12 cellular contexts compared by ENCODE assay signal in the genomic region with DNA sequence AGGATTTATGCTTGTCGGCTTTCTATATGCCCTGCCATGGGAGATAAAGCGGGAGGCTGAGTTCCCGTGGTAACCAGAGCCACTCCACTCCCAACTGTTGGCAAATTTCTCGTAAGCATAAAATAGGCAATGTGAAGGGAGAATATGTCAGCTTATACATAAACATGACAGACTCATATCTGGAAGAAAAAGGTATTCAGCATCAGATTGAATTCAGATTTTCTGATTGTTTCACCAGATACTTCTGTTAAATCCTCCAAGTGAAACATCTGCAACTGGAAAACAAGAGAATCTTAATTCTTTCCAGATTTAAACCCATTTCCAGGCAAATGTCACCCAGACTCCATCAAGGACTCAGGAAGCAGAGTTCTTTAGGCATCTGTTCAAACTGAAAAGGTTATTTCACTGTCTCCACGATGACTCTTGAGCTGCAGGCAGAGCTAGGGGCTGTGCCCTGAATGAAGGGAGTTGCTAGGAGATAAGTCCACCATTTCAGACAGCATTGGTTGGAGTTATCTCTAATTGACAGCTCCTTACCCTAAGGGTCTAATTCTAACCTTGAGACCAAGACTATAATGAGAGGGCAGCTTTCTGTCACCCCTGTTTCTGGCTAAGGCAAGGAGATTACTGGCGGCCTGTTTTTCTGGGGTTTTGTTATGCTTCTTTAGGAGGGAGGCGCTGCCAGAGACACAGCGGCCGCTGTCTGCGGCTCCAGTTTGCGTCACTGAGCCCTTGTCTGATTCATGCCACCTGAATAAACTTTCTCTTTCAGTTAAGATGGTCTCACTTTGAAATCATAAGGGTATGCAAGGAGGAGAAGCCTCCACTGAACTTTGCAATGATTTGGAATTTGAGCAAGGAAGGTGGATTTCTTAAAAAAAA.
DNase-seq lines count a peak whose midpoint lies in the region; ATAC-seq and TF ChIP-seq lines count a peak whose summit lies in the region.
"Had no signal": no experiment of that assay in that cellular context is flagged by ENCODE, and none has a peak within 500 bp of the region (broad histone marks: within the 10 kb centered on the region; RNA-seq: fewer than 3 reads in every experiment).

No MANE protein-coding gene starts in this region.

- no peak overlapping the region for H2BK5ac ChIP-seq in trophoblast cell (ENCODE audit: low read depth, low read length, poor library complexity)

- H4K91ac ChIP-seq in trophoblast cell (ENCODE audit: low read depth, low read length) = no peak overlapping the region

- H3K4me1 Mint-ChIP-seq in natural killer cell = no peaks in the 10 kb centered on the region
- H3K4me1 Mint-ChIP-seq: naive B cell had no signal

- H4K12ac ChIP-seq in trophoblast cell (ENCODE audit: low read depth, low read length) = no peak overlapping the region

- H3K27me3 Mint-ChIP-seq in natural killer cell (ENCODE audit: low read depth in 2 of 2) = no peaks in the 10 kb centered on the region

- H3K18ac ChIP-seq in trophoblast cell (ENCODE audit: low read length) = no peak overlapping the region

- no peak overlapping the region for H3K23ac ChIP-seq in trophoblast cell (ENCODE audit: low read length)

- peaks cover 0 to 3% of the 10 kb centered on the region in 2 donors for H3K9me3 Mint-ChIP-seq in natural killer cell
- H3K9me3 Mint-ChIP-seq: naive B cell had no signal

- intact Hi-C loops in natural killer cell (cut with micrococcal nuclease) = no loop called here

- no peak overlapping the region for H2BK120ac ChIP-seq in trophoblast cell (ENCODE audit: insufficient read depth, low read length, poor library complexity)

- WGBS in ectodermal cell, 2 experiments = 12 to 21% methylated on average over 8 to 11 of the region's 11 CpGs
- no CpG with 5 or more reads among the region's 11 CpGs for WGBS in trophoblast cell (ENCODE audit: extremely low coverage, insufficient coverage, insufficient read length)

- no peak overlapping the region for H2AFZ ChIP-seq in trophoblast cell (ENCODE audit: insufficient read depth, low read length, poor library complexity)

- H3K9ac ChIP-seq in trophoblast cell (ENCODE audit: low read length) = no peak overlapping the region
- H3K9ac ChIP-seq: KMS-11 had no signal

- no peak overlapping the region for H2AK5ac ChIP-seq in trophoblast cell (ENCODE audit: low read length)

- TF ChIP-seq CTCF in natural killer cell (IDR thresholded peaks at IDR 0.05) = no peak

- H3K27me3 ChIP-seq in ectodermal cell (ENCODE audit: control insufficient read depth, insufficient read depth, low read length, poor library complexity, severe bottlenecking) (no peaks in the 10 kb centered on the region), trophoblast cell (ENCODE audit: insufficient read depth, low read length) (no peaks in the 10 kb centered on the region)

- no peaks in the 10 kb centered on the region for H3K79me2 ChIP-seq in trophoblast cell (ENCODE audit: control insufficient read depth, insufficient read depth, low read length, poor library complexity)

- H3K36me3 Mint-ChIP-seq in natural killer cell = no peaks in the 10 kb centered on the region
- H3K36me3 Mint-ChIP-seq: naive B cell had no signal

- H3K9me3 ChIP-seq in ectodermal cell (ENCODE audit: control insufficient read depth, low read length) (no peaks in the 10 kb centered on the region), trophoblast cell (ENCODE audit: insufficient read depth, low read depth, low read length) (no peaks in the 10 kb centered on the region)

- ATAC-seq in GM18868 (IDR thresholded peaks at IDR 0.05; ENCODE audit: unreplicated experiment) = peak; percentile 56
- ATAC-seq in HG02759 (IDR thresholded peaks at IDR 0.05; ENCODE audit: unreplicated experiment) = no peak
- no peak for ATAC-seq in natural killer cell

- H3K14ac ChIP-seq in trophoblast cell (ENCODE audit: low read length) = no peak overlapping the region

- H3K4me1 ChIP-seq in ectodermal cell (ENCODE audit: control insufficient read depth, insufficient read depth, low read length) (peaks cover 56% of the 10 kb centered on the region), trophoblast cell (ENCODE audit: control insufficient read depth in 1 of 2, insufficient read depth in 2 of 2, low read length in 2 of 2) (peaks cover 0 to 1% of the 10 kb centered on the region in 2 experiments)

- H2BK12ac ChIP-seq in trophoblast cell (ENCODE audit: low read length) = no peak overlapping the region

- H3K36me3 ChIP-seq in ectodermal cell (ENCODE audit: control insufficient read depth, insufficient read depth, low read length) = no peaks in the 10 kb centered on the region
- H3K36me3 ChIP-seq in trophoblast cell (ENCODE audit: control insufficient read depth in 1 of 2, insufficient read depth in 2 of 2, low read length in 2 of 2) = no peaks in the 10 kb centered on the region

- H3K27ac Mint-ChIP-seq in natural killer cell = no peak overlapping the region
- H3K27ac Mint-ChIP-seq: naive B cell had no signal

- H3K79me1 ChIP-seq in trophoblast cell (ENCODE audit: low read length) = no peaks in the 10 kb centered on the region

- DNase-seq in NCI-H2029 (lab: John Stamatoyannopoulos, UW) = peak; percentile 42
- DNase-seq in trophoblast cell = no peak
- DNase-seq in NCI-H1048 (lab: John Stamatoyannopoulos, UW) = no peak
- DNase-seq in natural killer cell = no peak
- DNase-seq in COLO829 (ENCODE audit: low spot score) = no peak
- DNase-seq: activated gamma-delta T cell treated with Interleukin-2 at 50 U/mL for 16 hours, HCEC 1CT, naive B cell had no signal

- H3K4ac ChIP-seq in trophoblast cell (ENCODE audit: low read depth, low read length) = no peak overlapping the region

- H3K4me2 ChIP-seq in trophoblast cell (ENCODE audit: low read length) = peak overlapping the region; percentile 48
- H3K4me2 ChIP-seq: KMS-11 had no signal

- H4K8ac ChIP-seq in trophoblast cell (ENCODE audit: low read depth, low read length) = no peak overlapping the region

- H3K4me3 Mint-ChIP-seq in natural killer cell = no peak overlapping the region

- H3K4me3 ChIP-seq in ectodermal cell (ENCODE audit: insufficient read depth, low read depth, low read length) (no peak overlapping the region), trophoblast cell (ENCODE audit: low read depth, low read length) (no peak overlapping the region)

- H3K27ac ChIP-seq in ectodermal cell (ENCODE audit: insufficient read depth, low read depth, low read length, poor library complexity, severe bottlenecking) = peak overlapping the region; percentile 93
- H3K27ac ChIP-seq in trophoblast cell (ENCODE audit: low read depth, low read length) = no peak overlapping the region
- H3K27ac ChIP-seq: KMS-11 had no signal
